Comparison of ENCODE assay signal across 17 cellular contexts in genomic region chr10:692682-693351, GRCh38.
"Had no signal": no experiment of that assay in that cellular context is flagged by ENCODE, and none has a peak within 500 bp of the region (broad histone marks: within the 10 kb centered on the region; RNA-seq: fewer than 3 reads in every experiment).

No MANE protein-coding gene starts in this region.

- ATAC-seq: natural killer cell had no signal

- H3K36me3 Mint-ChIP-seq: natural killer cell had no signal

- H3K27ac Mint-ChIP-seq: activated CD4-positive, alpha-beta memory T cell treated with anti-CD3 and anti-CD28 coated beads, Interleukin-2, amount 10 ng/mL, durations not matched to agents 7 days and 5 days; natural killer cell had no signal

- H3K4me3 ChIP-seq: coronary artery, lung, mucosa of descending colon, sigmoid colon, suprapubic skin, upper lobe of right lung had no signal

- H3K27ac ChIP-seq: coronary artery, sigmoid colon, suprapubic skin, upper lobe of right lung had no signal

- DNase-seq: activated CD4-positive, alpha-beta memory T cell treated with anti-CD3 and anti-CD28 coated beads, Interleukin-2, amount 10 ng/mL, durations not matched to agents 7 days and 5 days; activated CD8-positive, alpha-beta memory T cell treated with anti-CD3 and anti-CD28 coated beads, Interleukin-2, amount 50 U/mL, for 4 hours; aorta; caudate nucleus; effector CD4-positive, alpha-beta T cell; hypothalamus; left colon; natural killer cell; sigmoid colon; stimulated activated CD4-positive, alpha-beta T cell treated with anti-CD3 and anti-CD28 coated beads, Interleukin-12 subunit alpha, Interleukin-12 subunit beta, amount 100 ng/mL, for 4 hours; stimulated activated naive CD4-positive, alpha-beta T cell treated with Interleukin-2 at 50 U/mL for 16 hours; T-helper 9 cell; upper lobe of right lung had no signal

- H3K36me3 ChIP-seq: sigmoid colon, suprapubic skin, upper lobe of right lung had no signal

- H3K9me3 Mint-ChIP-seq: activated CD4-positive, alpha-beta memory T cell treated with anti-CD3 and anti-CD28 coated beads, Interleukin-2, amount 10 ng/mL, durations not matched to agents 7 days and 5 days; natural killer cell had no signal

- H3K4me3 Mint-ChIP-seq: activated CD4-positive, alpha-beta memory T cell treated with anti-CD3 and anti-CD28 coated beads, Interleukin-2, amount 10 ng/mL, durations not matched to agents 7 days and 5 days had no signal

- H3K27me3 ChIP-seq: sigmoid colon, upper lobe of right lung had no signal

- H3K9me3 ChIP-seq: mucosa of descending colon, sigmoid colon, suprapubic skin, upper lobe of right lung had no signal
